ENCODE assay signal across 23 cellular contexts in genomic region chr20:33343521-33343920, GRCh38.
"Had no signal": no experiment of that assay in that cellular context is flagged by ENCODE, and none has a peak within 500 bp of the region (broad histone marks: within the 10 kb centered on the region; RNA-seq: fewer than 3 reads in every experiment).

No MANE protein-coding gene starts in this region.

- FAIRE-seq: islet of Langerhans, kidney, pancreas had no signal

- ATAC-seq: left colon; lower lobe of right lung; naive thymus-derived CD8-positive, alpha-beta T cell; pancreas; psoas muscle; sciatic nerve; stimulated activated memory B cell treated with anti-CD40 and anti-IgM and Interleukin-4, amounts not matched to agents 10 μg/mL and 1 μg/mL and 100 μg/mL, for 72 hours; stimulated activated naive CD8-positive, alpha-beta T cell treated with anti-CD3 and anti-CD28 coated beads, Interleukin-15, amount 100 ng/mL, for 72 hours had no signal

- H3K4me1 ChIP-seq: left lung, lower lobe of right lung, pancreas, psoas muscle, right atrium auricular region, tibial nerve, uterus had no signal

- H3K36me3 ChIP-seq: left lung, lower lobe of right lung, pancreas, right atrium auricular region, uterus had no signal

- H3K27me3 ChIP-seq: left lung, pancreas, right atrium auricular region, tibial nerve, uterus had no signal

- H3K4me3 ChIP-seq: left lung, lower lobe of right lung, pancreas, psoas muscle, right atrium auricular region, skin epidermis, tibial nerve, uterus had no signal

- DNase-seq: hypothalamus; immature natural killer cell; kidney; left colon; left lung; lower lobe of right lung; mammary epithelial cell; mesenchymal stem cell; naive thymus-derived CD8-positive, alpha-beta T cell; nucleus accumbens; psoas muscle; stimulated activated CD4-positive, alpha-beta T cell treated with anti-CD3 and anti-CD28 coated beads, Interleukin-4, amount 100 ng/mL, for 24 hours; stimulated activated naive CD4-positive, alpha-beta T cell treated with Interleukin-2 at 50 U/mL for 16 hours; stimulated activated naive CD8-positive, alpha-beta T cell treated with anti-CD3 and anti-CD28 coated beads, Interleukin-15, amount 100 ng/mL, for 72 hours; substantia nigra; uterus had no signal

- H3K9me3 ChIP-seq: left lung, lower lobe of right lung, pancreas, psoas muscle, right atrium auricular region, tibial nerve, uterus had no signal

- H3K27ac ChIP-seq: left lung, lower lobe of right lung, pancreas, psoas muscle, right atrium auricular region, skin epidermis, tibial nerve, uterus had no signal
